ENCODE assay signal across 23 cellular contexts in the genomic region with DNA sequence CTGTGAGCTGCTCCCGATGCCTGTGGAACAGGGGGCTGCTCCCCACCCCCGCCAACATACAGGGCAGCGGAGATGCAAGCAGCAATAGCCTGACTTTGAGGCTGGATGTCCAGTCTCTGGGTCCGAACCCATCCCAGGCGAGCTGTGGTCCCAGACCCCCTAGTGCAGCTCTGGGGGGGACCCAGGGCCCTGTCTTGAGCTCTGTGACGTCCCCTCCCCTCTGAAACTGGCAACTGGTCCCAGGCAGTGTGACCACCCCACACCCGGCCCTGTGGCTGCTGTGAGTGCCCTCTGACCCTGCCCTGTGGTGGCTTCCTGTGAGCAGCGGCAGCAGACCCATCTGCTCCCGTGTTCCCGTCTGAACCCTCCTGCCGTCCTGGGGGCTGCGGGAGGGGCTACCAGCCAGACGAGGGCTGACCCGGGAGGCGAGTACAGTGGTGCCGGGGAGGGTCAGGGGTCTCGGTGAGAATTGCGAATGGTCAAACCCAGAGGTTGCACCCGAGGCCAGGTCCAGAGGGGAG. TPM values are rescaled to one million over a fixed set of nuclear protein-coding genes. Genes with fewer than 3 reads are reported as not detected.
A peak's percentile ranks its signal among the peaks of the same experiment; 100 is the strongest.
DNase-seq lines count a peak whose midpoint lies in the region; ATAC-seq, FAIRE-seq and TF ChIP-seq lines count a peak whose summit lies in the region.
"Had no signal": no experiment of that assay in that cellular context is flagged by ENCODE, and none has a peak within 500 bp of the region (broad histone marks: within the 10 kb centered on the region; RNA-seq: fewer than 3 reads in every experiment).

No MANE protein-coding gene starts in this region.

- H3K4me1 ChIP-seq in HepG2 (ENCODE audit: insufficient read depth, low read length) (peaks cover 11% of the 10 kb centered on the region; the same call in 1 of the 2 replicates), right lobe of liver (no peaks in the 10 kb centered on the region), osteoblast (ENCODE audit: insufficient read depth, low read length) (peaks cover 26% of the 10 kb centered on the region), uterus (peaks cover 0 to 8% of the 10 kb centered on the region in 2 donors)
- H3K4me1 ChIP-seq: A549 had no signal

- no peak for FAIRE-seq in HepG2 (lab: Jason Lieb, UNC)
- FAIRE-seq: A549, small intestine had no signal

- H3K79me2 ChIP-seq in HepG2 (ENCODE audit: insufficient read depth, low read length) (no peaks in the 10 kb centered on the region), osteoblast (ENCODE audit: insufficient read depth, low read length) (no peaks in the 10 kb centered on the region)

- H3K4me2 ChIP-seq in HepG2 (ENCODE audit: low read depth, low read length) (no peak overlapping the region), osteoblast (ENCODE audit: insufficient read depth, low read length) (no peak overlapping the region)
- H3K4me2 ChIP-seq: A549, BLaER1 had no signal

- 54% methylated on average over 11 of the region's 19 CpGs for whole genome bisulfite sequencing in HepG2 (ENCODE audit: low lambda C conversion rate)
- WGBS in right lobe of liver (ENCODE audit: insufficient coverage, low coverage, low lambda C conversion rate, missing lambda C conversion rate) = 52% methylated on average over 7 of the region's 19 CpGs

- intact Hi-C loops in HepG2 (cut with micrococcal nuclease; ENCODE audit: unreplicated experiment) = no loop called here
- intact Hi-C loops in right lobe of liver (cut with DNase I) = no loop called here
- intact Hi-C loops in uterus (cut with DNase I; ENCODE audit: low total_unique reads) = no loop called here

- POLR2A ChIA-PET in HepG2 (lab: Yijun Ruan, JAX) = no interaction called here

- H3K36me3 ChIP-seq in HepG2 (replicated peaks in 1 of 2; ENCODE audit: control insufficient read depth in 1 of 2, insufficient read depth in 2 of 2, low read length in 2 of 2) = no peaks in the 10 kb centered on the region
- no peaks in the 10 kb centered on the region for H3K36me3 ChIP-seq in right lobe of liver
- no peaks in the 10 kb centered on the region for H3K36me3 ChIP-seq in osteoblast (ENCODE audit: insufficient read depth, low read length)
- H3K36me3 ChIP-seq in uterus = no peaks in the 10 kb centered on the region
- H3K36me3 ChIP-seq: BLaER1, cardiac muscle cell had no signal

- H3K27me3 ChIP-seq in HepG2 (ENCODE audit: control insufficient read depth in 1 of 2, insufficient read depth in 2 of 2, low read length in 2 of 2) = peaks cover 20 to 45% of the 10 kb centered on the region in 2 experiments; a peak in 4 of 5 replicates
- H3K27me3 ChIP-seq in right lobe of liver = no peaks in the 10 kb centered on the region
- no peaks in the 10 kb centered on the region for H3K27me3 ChIP-seq in osteoblast (ENCODE audit: insufficient read depth, low read length)
- H3K27me3 ChIP-seq in uterus = no peaks in the 10 kb centered on the region
- H3K27me3 ChIP-seq: BLaER1, cardiac muscle cell had no signal

- no peak overlapping the region for H3K9ac ChIP-seq in HepG2 (ENCODE audit: insufficient read depth, low read depth, low read length)
- H3K9ac ChIP-seq: BLaER1 had no signal

- TF ChIP-seq POLR2A in HepG2 (IDR thresholded peaks at IDR 0.05; ENCODE audit: insufficient read depth in 1 of 2, low read depth in 2 of 2, low read length in 2 of 2) = no peak
- no peak for TF ChIP-seq POLR2A in right lobe of liver (IDR thresholded peaks at IDR 0.05)
- TF ChIP-seq POLR2A in uterus (IDR thresholded peaks at IDR 0.05) = no peak

- DNase-seq in HepG2 (ENCODE audit: low spot score) (no peak), right lobe of liver (no peak), islet precursor cell (peak; percentile 43), osteoblast (ENCODE audit: insufficient read length, low spot score, missing footprints) (peak; percentile 4), uterus (no peak), anterior cingulate cortex (lab: John Stamatoyannopoulos, UW) (no peak)
- DNase-seq: activated CD4-positive, alpha-beta T cell treated with anti-CD3 and anti-CD28 coated beads for 1 hour; activated naive CD4-positive, alpha-beta T cell treated with anti-CD3 and anti-CD28 coated beads for 36 hours; activated T-cell treated with anti-CD3 and anti-CD28 coated beads, Interleukin-2, amount 50 U/mL, for 72 hours; Calu3; H7; mesendoderm; NCI-H1092 treated with DMSO at 0.1 percent for 48 hours; NCI-H1930; NCI-H2227 treated with DMSO at 0.1 percent for 48 hours; small intestine; substantia nigra had no signal

- no peak overlapping the region for H3K27ac ChIP-seq in HepG2 (ENCODE audit: extremely low read length, insufficient read depth, low read length)
- H3K27ac ChIP-seq in right lobe of liver = no peak overlapping the region
- peak overlapping the region; percentile 58 for H3K27ac ChIP-seq in osteoblast (ENCODE audit: low read depth, low read length)
- peak overlapping the region; percentile 60 to 70 for H3K27ac ChIP-seq in uterus
- H3K27ac ChIP-seq: A549, BLaER1, cardiac muscle cell had no signal

- no TSS peak for BruUV-seq in HepG2 (replicated peaks; lab: Mats Ljungman, UMichigan)

- H2AFZ ChIP-seq in HepG2 (ENCODE audit: low read length) = no peak overlapping the region
- H2AFZ ChIP-seq in osteoblast (ENCODE audit: low read length) = peak overlapping the region; percentile 94

- no peak for TF ChIP-seq RAD21 in HepG2 (CRISPR knock-in tag; IDR thresholded peaks at IDR 0.05)

- H3K9me3 ChIP-seq in HepG2 (ENCODE audit: low read length) (no peaks in the 10 kb centered on the region), right lobe of liver (peaks cover 0 to 3% (median 0%) of the 10 kb centered on the region in 4 donors), osteoblast (ENCODE audit: low read depth, low read length) (peaks cover 5% of the 10 kb centered on the region), uterus (no peaks in the 10 kb centered on the region)
- H3K9me3 ChIP-seq: A549 had no signal

- TF ChIP-seq EP300 in HepG2 (IDR thresholded peaks at IDR 0.05; ENCODE audit: low read depth in 2 of 2, low read length in 2 of 2) = no peak
- no peak for TF ChIP-seq EP300 in HepG2 (CRISPR knock-in tag; IDR thresholded peaks at IDR 0.05; ENCODE audit: borderline replicate concordance)

- CTCF ChIA-PET in HepG2 (lab: Yijun Ruan, JAX; ENCODE audit: low intra/inter-chr PET ratio, low total read pairs) = no interaction called here

- in situ Hi-C loops in HepG2 (cut with HindIII; ENCODE audit: extremely low pct_ligation_motif_present, low pct_unique_long_range_greater_than_20kb) = no loop called here

- TF ChIP-seq CTCF in HepG2 (CRISPR knock-in tag; IDR thresholded peaks at IDR 0.05) (no peak), right lobe of liver (IDR thresholded peaks at IDR 0.05) (no peak), osteoblast (IDR thresholded peaks at IDR 0.05; ENCODE audit: extremely low read depth, low read depth, low read length) (no peak), uterus (IDR thresholded peaks at IDR 0.05) (no peak)

- H3K4me3 ChIP-seq in HepG2 (replicated peaks in 1 of 3; ENCODE audit: insufficient read depth in 1 of 3, low read depth in 2 of 3, low read length in 3 of 3) (no peak overlapping the region), right lobe of liver (no peak overlapping the region), osteoblast (ENCODE audit: insufficient read depth, low read length) (no peak overlapping the region), uterus (no peak overlapping the region)
- H3K4me3 ChIP-seq: A549, BLaER1, cardiac muscle cell had no signal

- no peaks in the 10 kb centered on the region for H4K20me1 ChIP-seq in HepG2 (ENCODE audit: insufficient read depth, low read length)
- H4K20me1 ChIP-seq in osteoblast (ENCODE audit: insufficient read depth, low read length) = no peaks in the 10 kb centered on the region
- H4K20me1 ChIP-seq: BLaER1 had no signal

- ATAC-seq in HepG2 (peak; percentile 17; the same call in 1 of the 3 replicates), right lobe of liver (no peak), GM19328 (IDR thresholded peaks at IDR 0.05; ENCODE audit: unreplicated experiment) (no peak), HG03097 (IDR thresholded peaks at IDR 0.05; ENCODE audit: low FRiP score, unreplicated experiment) (no peak)
- ATAC-seq: A549; activated T-cell treated with anti-CD3 and anti-CD28 coated beads, Interleukin-2, amount 50 U/mL, for 72 hours had no signal

TF ChIP-seq in HepG2, 621 proteins besides CTCF, POLR2A, EP300 and RAD21 (continues in another document):
- no peak for TF ChIP-seq HIVEP1 (CRISPR knock-in tag; IDR thresholded peaks at IDR 0.05)
- TF ChIP-seq MED13 (CRISPR knock-in tag; IDR thresholded peaks at IDR 0.05) = no peak
- TF ChIP-seq ZNF567 (CRISPR knock-in tag; IDR thresholded peaks at IDR 0.05; ENCODE audit: borderline replicate concordance) = no peak

RNA-seq across cellular contexts. Expression of a gene that starts 13.8 kb away (rescaled TPM):
- total RNA-seq in HepG2 (2016; rRNA removed; fragmentation: Illumina TruSeq; extraction: Trizol) (0.07 and 0.14 TPM in 2 replicates), right lobe of liver (10 to 100 TPM; 17.3 to 81.7 (median 38.4) TPM), osteoblast (1,184 and 1,265 TPM in 2 replicates), uterus (1,000 to 10,000 TPM in 2 of 4 donors, 100 to 1,000 TPM in 2; 321 to 1,200 (median 948) TPM)
- not detected in 2 replicates for total RNA-seq in HepG2 (2016; cell fraction: cytosol; rRNA removed; fragmentation: Illumina TruSeq; extraction: Trizol; ENCODE audit: low read depth)
- 0.06 TPM in 1 of 2 replicates, not detected in the other for total RNA-seq in HepG2 (2016; cell fraction: insoluble cytoplasmic fraction; rRNA removed; fragmentation: Illumina TruSeq; extraction: Trizol)
- not detected in 2 replicates for total RNA-seq in HepG2 (2016; cell fraction: membrane; rRNA removed; fragmentation: Illumina TruSeq; extraction: Trizol)
- 0.13 and 0.22 TPM in 2 replicates for total RNA-seq in HepG2 (2016; cell fraction: nucleus; rRNA removed; fragmentation: Illumina TruSeq; extraction: Trizol)
- 0.41 and 1.6 TPM in 2 replicates for polyA plus RNA-seq in HepG2 (2011; rRNA removed)
- polyA plus RNA-seq in HepG2 (2011; cell fraction: cytosol; rRNA removed) = 0.27 and 0.31 TPM in 2 replicates
- 8.5 and 10.4 TPM in 2 replicates for polyA plus RNA-seq in HepG2 (2011; cell fraction: nucleus; rRNA removed)
- polyA plus RNA-seq in HepG2 (2012) = 0.36 and 0.81 TPM in 2 replicates
- polyA plus RNA-seq in HepG2 (2016; cell fraction: cytosol; fragmentation: Illumina TruSeq; extraction: Trizol; ENCODE audit: low read depth) = not detected in 2 replicates
- not detected in 2 replicates for polyA plus RNA-seq in HepG2 (2016; cell fraction: insoluble cytoplasmic fraction; fragmentation: Illumina TruSeq; extraction: Trizol; ENCODE audit: low read depth)
- polyA plus RNA-seq in HepG2 (2016; cell fraction: membrane; fragmentation: Illumina TruSeq; extraction: Trizol; ENCODE audit: low read depth) = not detected in 2 replicates
- polyA plus RNA-seq in HepG2 (2016; cell fraction: nucleus; fragmentation: Illumina TruSeq; extraction: Trizol; ENCODE audit: insufficient read depth, low read depth) = 0.48 and 0.69 TPM in 2 replicates
- 0.44 TPM in 1 of 2 replicates, not detected in the other for polyA minus RNA-seq in HepG2 (2011; rRNA and poly(A)+ RNA removed; ENCODE audit: low replicate concordance)
- not detected in 2 replicates for polyA minus RNA-seq in HepG2 (2011; cell fraction: cytosol; rRNA and poly(A)+ RNA removed)
- 0.52 and 1.2 TPM in 2 replicates for polyA minus RNA-seq in HepG2 (2011; cell fraction: nucleus; rRNA and poly(A)+ RNA removed)
- polyA plus RNA-seq: neural cell had no signal

Comparison
In these comparisons a context has a peak if more than half of its experiments do, and no peak if none do; other contexts are left out.
1. RNA of a gene that starts 13.8 kb away (total RNA-seq): 1,184 to 1,265 TPM in osteoblast, 321 to 1,200 TPM in uterus and 17.3 to 81.7 TPM in right lobe of liver; 0.06 to 0.22 TPM in HepG2; every median in the first group is over 10 times any median in the second.
2. DNase-seq: peak in islet precursor cell (single experiment) and osteoblast (single experiment); none in HepG2 (single experiment), right lobe of liver (0 of 3), uterus (0 of 2) and anterior cingulate cortex (0 of 58).
3. H3K27ac ChIP-seq: peak in osteoblast (single experiment) and uterus (2 of 2); none in HepG2 (single experiment) and right lobe of liver (0 of 3).